ENCODE assay signal across 8 cellular contexts in genomic region chr9:77177143-77177893, GRCh38. TPM values are rescaled to one million over a fixed set of nuclear protein-coding genes. Genes with fewer than 3 reads are reported as not detected.
DNase-seq lines count a peak whose midpoint lies in the region; ATAC-seq and TF ChIP-seq lines count a peak whose summit lies in the region.

TSS of gene VPS13A (plus strand) at chr9:77177534. CDS start at chr9:77177705, 171 bp downstream.

- peaks cover 0 to 2% of the 10 kb centered on the region in 2 donors for H3K36me3 Mint-ChIP-seq in CD14-positive monocyte

- no peak for TF ChIP-seq RAD21 in liver (IDR thresholded peaks at IDR 0.05)

- peak within 1 kb of the TSS; percentile 25 to 77 (median 50) for H3K27ac Mint-ChIP-seq in CD14-positive monocyte

- no peaks in the 10 kb centered on the region for H3K36me3 ChIP-seq in liver (ENCODE audit: control insufficient read depth in 4 of 4, insufficient read depth in 3 of 4, low read depth in 1 of 4, low read length in 3 of 4)

- DNase-seq in CD14-positive monocyte (ENCODE audit: low spot score): peak; percentile 57
- DNase-seq in NCI-H69 (lab: John Stamatoyannopoulos, UW): peak; percentile 99
- DNase-seq in activated CD4-positive, alpha-beta T cell treated with anti-CD3 and anti-CD28 coated beads, Interleukin-2, amount 50 U/mL, for 1 hour: peak; percentile 84
- peak; percentile 80 to 91 for DNase-seq in dermis microvascular lymphatic vessel endothelial cell (ENCODE audit: low read depth in 2 of 2)
- DNase-seq in stimulated activated CD4-positive, alpha-beta T cell treated with anti-CD3 and anti-CD28 coated beads, Interleukin-4, amount 100 ng/mL, for 4 hours: peak; percentile 89

- intact Hi-C loops in CD14-positive monocyte (cut with micrococcal nuclease): no loop called here

- peaks cover 0 to 17% (median 8%) of the 10 kb centered on the region in 4 donors for H3K4me1 ChIP-seq in liver (ENCODE audit: control insufficient read depth in 4 of 4, insufficient read depth in 4 of 4, low read length in 3 of 4)

- peaks cover 24% of the 10 kb centered on the region for H3K4me1 Mint-ChIP-seq in CD14-positive monocyte

- peak within 1 kb of the TSS; percentile 90 to 94 for H3K27ac ChIP-seq in liver (ENCODE audit: low read depth in 1 of 2, low read length in 2 of 2)

- peak within 1 kb of the TSS; percentile 81 to 99 for H3K9ac ChIP-seq in liver (ENCODE audit: low read depth in 1 of 2, low read length in 2 of 2)

- ATAC-seq in GM19351 (IDR thresholded peaks at IDR 0.05; ENCODE audit: unreplicated experiment) (peak; percentile 74), HG03521 (IDR thresholded peaks at IDR 0.05; ENCODE audit: unreplicated experiment) (peak; percentile 90)

- H3K9me3 ChIP-seq in liver (ENCODE audit: control insufficient read depth in 4 of 4, low read length in 3 of 4): no peaks in the 10 kb centered on the region

- no peaks in the 10 kb centered on the region for H3K27me3 ChIP-seq in liver (ENCODE audit: control insufficient read depth in 4 of 4, insufficient read depth in 4 of 4, low read length in 3 of 4)

- peak within 1 kb of the TSS; percentile 93 to 95 for H3K4me3 Mint-ChIP-seq in CD14-positive monocyte

- no peak for TF ChIP-seq CTCF in CD14-positive monocyte (IDR thresholded peaks at IDR 0.05)
- TF ChIP-seq CTCF in liver (IDR thresholded peaks at IDR 0.05; ENCODE audit: low read depth, low read length, missing input control): no peak

- under 1% methylated on average over 89 of the region's 89 CpGs for WGBS in liver

- peaks cover 2 to 20% (median 11%) of the 10 kb centered on the region in 3 donors for H3K27me3 Mint-ChIP-seq in CD14-positive monocyte (ENCODE audit: low read depth in 3 of 3)

- H3K4me3 ChIP-seq in liver (ENCODE audit: low read depth in 1 of 3, low read length in 3 of 3): peak within 1 kb of the TSS; percentile 72 to 90 (median 87)

- H3K9me3 Mint-ChIP-seq in CD14-positive monocyte: no peaks in the 10 kb centered on the region

TF ChIP-seq in liver, 16 proteins besides CTCF, POLR2A, EP300 and RAD21:
- TF ChIP-seq SP1 (IDR thresholded peaks at IDR 0.05): peak; percentile 18
- no peak for TF ChIP-seq ZBTB33 (IDR thresholded peaks at IDR 0.05)
- TF ChIP-seq GABPA (IDR thresholded peaks at IDR 0.05 in 1 of 2, conservative IDR thresholded peaks at IDR 0.05 in 1 of 2): no peak
- TF ChIP-seq YY1 (IDR thresholded peaks at IDR 0.05): peak; percentile 50
- no peak for TF ChIP-seq ATF3 (IDR thresholded peaks at IDR 0.05)
- peak in 1 of 2 donors; percentile 4 for TF ChIP-seq RXRA (IDR thresholded peaks at IDR 0.05)

RNA-seq across cellular contexts. Expression of gene VPS13A, which starts in this region (rescaled TPM):
- 1 to 10 TPM in 1 of 2 donors, under 1 TPM in 1; 0.27 to 1.1 TPM for polyA plus RNA-seq in CD14-positive monocyte
- total RNA-seq in dermis microvascular lymphatic vessel endothelial cell: 18.9 and 20.1 TPM in 2 replicates
- total RNA-seq in liver: 10 to 100 TPM; 33.3 to 45.1 TPM
- 10 to 100 TPM in 1 of 2 donors, 1 to 10 TPM in 1; 2.4 to 12.0 TPM for polyA plus RNA-seq in liver

Comparison
In these comparisons a context has a peak if more than half of its experiments do, and no peak if none do; other contexts are left out.
1. Peak in every context shown above with its lines: DNase-seq, ATAC-seq, H3K4me3 ChIP-seq and H3K27ac ChIP-seq.